9 cellular contexts compared by ENCODE assay signal in the genomic region with DNA sequence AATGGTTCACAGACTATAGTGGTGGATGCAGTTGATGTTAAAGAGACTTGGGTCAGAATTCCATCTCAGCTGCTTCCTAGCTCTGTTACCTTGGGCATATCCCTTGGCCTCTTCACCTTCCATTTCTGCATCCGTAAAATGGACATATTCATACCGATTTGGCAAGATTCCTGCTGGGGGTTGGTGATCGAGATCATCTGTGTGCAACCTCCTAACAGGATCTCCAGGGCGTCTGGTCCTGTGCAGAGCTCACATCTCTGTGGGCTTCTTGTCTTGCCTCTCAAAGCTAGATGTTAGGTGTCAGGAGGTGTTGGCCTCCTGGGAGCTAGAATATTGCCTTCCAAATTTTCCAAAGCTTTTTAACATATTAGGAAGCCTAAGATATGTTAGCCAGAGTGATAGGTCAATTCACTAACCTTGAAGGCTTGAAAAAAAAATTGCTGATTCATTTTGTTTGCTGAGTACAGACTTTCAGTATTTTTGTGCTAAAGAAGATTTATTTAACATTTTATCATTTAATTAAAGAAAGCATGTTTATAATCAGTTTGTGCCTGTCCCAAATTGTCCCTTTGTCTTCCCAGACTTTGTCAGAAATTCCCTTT.
DNase-seq lines count a peak whose midpoint lies in the region; TF ChIP-seq lines count a peak whose summit lies in the region.
"Had no signal": no experiment of that assay in that cellular context is flagged by ENCODE, and none has a peak within 500 bp of the region (broad histone marks: within the 10 kb centered on the region; RNA-seq: fewer than 3 reads in every experiment).

No MANE protein-coding gene starts in this region.

- no peaks in the 10 kb centered on the region for H4K20me1 ChIP-seq in osteoblast (ENCODE audit: insufficient read depth, low read length)
- H4K20me1 ChIP-seq: BLaER1 had no signal

- in situ Hi-C loops in GM13976 (cut with MboI; ENCODE audit: low sequenced_read_pairs, unreplicated experiment) = no loop called here

- H3K4me3 ChIP-seq in ACC112 (ENCODE audit: low read depth, low read length) = peak overlapping the region; percentile 80
- peak overlapping the region; percentile 29 for H3K4me3 ChIP-seq in fibroblast of pulmonary artery (replicated peaks; ENCODE audit: low read depth, low read length)
- peak overlapping the region; percentile 69 for H3K4me3 ChIP-seq in osteoblast (ENCODE audit: insufficient read depth, low read length)
- H3K4me3 ChIP-seq: BLaER1 had no signal

- no peaks in the 10 kb centered on the region for H3K9me3 ChIP-seq in osteoblast (ENCODE audit: low read depth, low read length)

- CTCF ChIA-PET in RWPE1 (lab: Yijun Ruan, JAX) = no interaction called here

- H3K4me1 ChIP-seq in ACC112 (ENCODE audit: control insufficient read depth, insufficient read depth, low read length, unreplicated experiment) (peaks cover 18% of the 10 kb centered on the region), osteoblast (ENCODE audit: insufficient read depth, low read length) (peaks cover 23% of the 10 kb centered on the region)
- H3K4me1 ChIP-seq: BLaER1 had no signal

- DNase-seq in RWPE1 (ENCODE audit: low spot score) (peak; percentile 9), fibroblast of pulmonary artery (ENCODE audit: low read depth) (no peak), osteoblast (ENCODE audit: insufficient read length, low spot score, missing footprints) (no peak), NCI-H524 (lab: John Stamatoyannopoulos, UW) (no peak), GM13976 (ENCODE audit: low spot score) (no peak), RPMI8226 (no peak), SW480 (ENCODE audit: low spot score) (no peak)

- H3K79me2 ChIP-seq in ACC112 (ENCODE audit: control insufficient read depth, insufficient read depth, low read length, unreplicated experiment) (no peaks in the 10 kb centered on the region), osteoblast (ENCODE audit: insufficient read depth, low read length) (no peaks in the 10 kb centered on the region)

- H3K27ac ChIP-seq in ACC112 (ENCODE audit: low read depth, low read length) (peak overlapping the region; percentile 91), RWPE1 (peak overlapping the region; percentile 99), osteoblast (ENCODE audit: low read depth, low read length) (peak overlapping the region; percentile 90)
- H3K27ac ChIP-seq: BLaER1 had no signal

- POLR2A ChIA-PET in RWPE1 (lab: Yijun Ruan, JAX; ENCODE audit: low non-redundant PET) = no interaction called here

- TF ChIP-seq CTCF in RWPE1 (conservative IDR thresholded peaks at IDR 0.05; ENCODE audit: low read depth) (no peak), fibroblast of pulmonary artery (IDR thresholded peaks at IDR 0.05; ENCODE audit: low read length, missing control alignments) (no peak), osteoblast (IDR thresholded peaks at IDR 0.05; ENCODE audit: extremely low read depth, low read depth, low read length) (no peak), GM13976 (IDR thresholded peaks at IDR 0.05; ENCODE audit: borderline replicate concordance, control extremely low read depth, extremely low read depth, insufficient read depth, missing control alignments) (no peak)

- H3K36me3 ChIP-seq in ACC112 (ENCODE audit: insufficient read depth, low read length) = no peaks in the 10 kb centered on the region
- H3K36me3 ChIP-seq in osteoblast (ENCODE audit: insufficient read depth, low read length) = no peaks in the 10 kb centered on the region
- H3K36me3 ChIP-seq: BLaER1 had no signal

- H2AFZ ChIP-seq in ACC112 (ENCODE audit: low read length, unreplicated experiment) (no peak overlapping the region), osteoblast (ENCODE audit: low read length) (no peak overlapping the region)

- H3K27me3 ChIP-seq in ACC112 (ENCODE audit: insufficient read depth, low read length) (no peaks in the 10 kb centered on the region), osteoblast (ENCODE audit: insufficient read depth, low read length) (no peaks in the 10 kb centered on the region)
- H3K27me3 ChIP-seq: BLaER1 had no signal

- H3K4me2 ChIP-seq in osteoblast (ENCODE audit: insufficient read depth, low read length) = peak overlapping the region; percentile 92
- H3K4me2 ChIP-seq: BLaER1 had no signal

Comparison
In these comparisons a context has a peak if more than half of its experiments do, and no peak if none do; other contexts are left out.
1. H3K4me3 ChIP-seq: peak in every context shown above with its lines; median percentile 80 in ACC112; 69 in osteoblast; 29 in fibroblast of pulmonary artery.